1 cellular context compared by ENCODE assay signal in genomic region chr22:38030311-38031133, GRCh38.
TF ChIP-seq lines count a peak whose summit lies in the region.

No MANE protein-coding gene starts in this region.

TF ChIP-seq in H1, 55 proteins besides CTCF, POLR2A, EP300 and RAD21:
- TF ChIP-seq, protein P1, sequence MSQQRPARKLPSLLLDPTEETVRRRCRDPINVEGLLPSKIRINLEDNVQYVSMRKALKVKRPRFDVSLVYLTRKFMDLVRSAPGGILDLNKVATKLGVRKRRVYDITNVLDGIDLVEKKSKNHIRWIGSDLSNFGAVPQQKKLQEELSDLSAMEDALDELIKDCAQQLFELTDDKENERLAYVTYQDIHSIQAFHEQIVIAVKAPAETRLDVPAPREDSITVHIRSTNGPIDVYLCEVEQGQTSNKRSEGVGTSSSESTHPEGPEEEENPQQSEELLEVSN (IDR thresholded peaks at IDR 0.05) = no peak
- no peak for TF ChIP-seq KDM1A (IDR thresholded peaks at IDR 0.05; ENCODE audit: borderline replicate concordance, low read length)
- no peak for TF ChIP-seq USF2 (IDR thresholded peaks at IDR 0.05; ENCODE audit: low read length)
- TF ChIP-seq YY1 (IDR thresholded peaks at IDR 0.05; ENCODE audit: low read depth, low read length) = no peak
- TF ChIP-seq TCF12 (IDR thresholded peaks at IDR 0.05; ENCODE audit: low read depth, low read length) = no peak
- no peak for TF ChIP-seq HDAC2 (IDR thresholded peaks at IDR 0.05; ENCODE audit: borderline replicate concordance in 1 of 2, low read depth in 2 of 2, low read length in 2 of 2)
- TF ChIP-seq TBP (IDR thresholded peaks at IDR 0.05; ENCODE audit: low read depth, low read length) = no peak
TF ChIP-seq in H1: peak in this region for 0.
